In genomic region chrX:88170528-88170927, GRCh38 we compare ENCODE assay signal across 22 cellular contexts.
"Had no signal": no experiment of that assay in that cellular context is flagged by ENCODE, and none has a peak within 500 bp of the region (broad histone marks: within the 10 kb centered on the region; RNA-seq: fewer than 3 reads in every experiment).

No MANE protein-coding gene starts in this region.

- H3K9me3 ChIP-seq: neutrophil, sigmoid colon, thyroid gland, upper lobe of left lung had no signal

- H3K4me1 Mint-ChIP-seq: naive thymus-derived CD8-positive, alpha-beta T cell had no signal

- H3K36me3 ChIP-seq: heart left ventricle, neutrophil, sigmoid colon, thyroid gland, upper lobe of left lung, vagina had no signal

- H3K4me3 Mint-ChIP-seq: endodermal cell; naive thymus-derived CD8-positive, alpha-beta T cell had no signal

- DNase-seq: effector CD4-positive, alpha-beta T cell; endodermal cell; erythroblast; foreskin keratinocyte; heart left ventricle; left colon; left ventricle myocardium superior; mesenchymal stem cell; naive thymus-derived CD8-positive, alpha-beta T cell; psoas muscle; sigmoid colon; small intestine; stimulated activated CD4-positive, alpha-beta T cell treated with anti-CD3 and anti-CD28 coated beads, Interleukin-2, amount 100 ng/mL, for 48 hours; stimulated activated naive CD4-positive, alpha-beta T cell treated with Interleukin-2 at 50 U/mL for 16 hours; thyroid gland; upper lobe of left lung had no signal

- H3K4me3 ChIP-seq: coronary artery, heart left ventricle, lung, psoas muscle, sigmoid colon, thyroid gland, upper lobe of left lung, vagina had no signal

- H3K27me3 ChIP-seq: foreskin keratinocyte, heart left ventricle, neutrophil, sigmoid colon, thyroid gland, upper lobe of left lung, vagina had no signal

- FAIRE-seq: endothelial cell of umbilical vein, keratinocyte, small intestine had no signal

- H3K27ac Mint-ChIP-seq: endodermal cell; naive thymus-derived CD8-positive, alpha-beta T cell had no signal

- H3K27ac ChIP-seq: coronary artery, foreskin keratinocyte, heart left ventricle, neutrophil, psoas muscle, sigmoid colon, thyroid gland, upper lobe of left lung, vagina had no signal

- H3K4me1 ChIP-seq: foreskin keratinocyte, heart left ventricle, psoas muscle, sigmoid colon, thyroid gland, upper lobe of left lung, vagina had no signal

- H3K27me3 Mint-ChIP-seq: naive thymus-derived CD8-positive, alpha-beta T cell had no signal
